ENCODE assay signal across 8 cellular contexts in genomic region chr20:3470627-3471396, GRCh38. TPM values are rescaled to one million over a fixed set of nuclear protein-coding genes. Genes with fewer than 3 reads are reported as not detected.
DNase-seq lines count a peak whose midpoint lies in the region; ATAC-seq and TF ChIP-seq lines count a peak whose summit lies in the region.

Gene ATRN (plus strand): TSS chr20:3471018. CDS start chr20:3471108, 90 bp downstream.

- peak within 1 kb of the TSS; percentile 93 for H2BK5ac ChIP-seq in IMR-90 (ENCODE audit: low read depth, low read length, poor library complexity, severe bottlenecking)

- H4K91ac ChIP-seq in IMR-90 (ENCODE audit: insufficient read depth, low read depth, low read length) = peak within 1 kb of the TSS; percentile 88

- peak within 1 kb of the TSS; percentile 96 for H3K4me2 ChIP-seq in IMR-90 (ENCODE audit: low read depth, low read length)

- peak within 1 kb of the TSS; percentile 98 for H3K23ac ChIP-seq in IMR-90 (ENCODE audit: low read depth, low read length)

- H4K20me1 ChIP-seq in IMR-90 (ENCODE audit: insufficient read depth, low read length) = peaks cover 31% of the 10 kb centered on the region

- TF ChIP-seq EP300 in esophagus muscularis mucosa (IDR thresholded peaks at IDR 0.05) = no peak

- H4K8ac ChIP-seq in IMR-90 (ENCODE audit: low read depth in 2 of 2, low read length in 2 of 2) = peak within 1 kb of the TSS; percentile 95 to 99

- peak within 1 kb of the TSS; percentile 91 to 93 for H3K4me3 Mint-ChIP-seq in activated T-cell treated with anti-CD3 and anti-CD28 coated beads, Interleukin-2, amount 50 U/mL, for 72 hours

- dilution Hi-C loops in IMR-90 (cut with HindIII; ENCODE audit: low sequenced_read_pairs, unreplicated experiment) = no loop called here

- BruUV-seq in IMR-90 (replicated peaks; lab: Mats Ljungman, UMichigan) = no TSS peak

- 0 out of 2 replicates have a peak, but pooled peaks have one; percentile 4 for TF ChIP-seq RAD21 in IMR-90 (IDR thresholded peaks at IDR 0.05; ENCODE audit: low read length)

- no peaks in the 10 kb centered on the region for H3K27me3 Mint-ChIP-seq in activated T-cell treated with anti-CD3 and anti-CD28 coated beads, Interleukin-2, amount 50 U/mL, for 72 hours (ENCODE audit: low read depth)

- in situ Hi-C loops in IMR-90 (cut with MboI; ENCODE audit: low sequenced_read_pairs) = no loop called here

- TF ChIP-seq POLR2A in IMR-90 (IDR thresholded peaks at IDR 0.05; ENCODE audit: low read depth, low read length) (peak; percentile 89), esophagus muscularis mucosa (IDR thresholded peaks at IDR 0.05; ENCODE audit: low read depth) (peak; percentile 15)

- H2AK5ac ChIP-seq in IMR-90 (ENCODE audit: low read depth, low read length) = peak within 1 kb of the TSS; percentile 64; the same call in 1 of the 2 replicates

- peak; percentile 78 for ATAC-seq in GM21526 (IDR thresholded peaks at IDR 0.05; ENCODE audit: low FRiP score, unreplicated experiment)
- peak; percentile 96 for ATAC-seq in IMR-90 (ENCODE audit: low read depth)
- ATAC-seq in activated T-cell treated with anti-CD3 and anti-CD28 coated beads, Interleukin-2, amount 50 U/mL, for 72 hours (replicated peaks in 1 of 2) = peak; percentile 94 to 95

- H3K4me3 ChIP-seq in IMR-90 (ENCODE audit: insufficient read depth, low read depth, low read length) (peak within 1 kb of the TSS; percentile 90), esophagus muscularis mucosa (peak within 1 kb of the TSS; percentile 87 to 98 (median 97))

- H3K14ac ChIP-seq in IMR-90 (replicated peaks; ENCODE audit: low read depth, low read length) = peak within 1 kb of the TSS; percentile 85

- no peak within 1 kb of the TSS for H2BK15ac ChIP-seq in IMR-90 (ENCODE audit: low read depth, low read length)

- peaks cover 2% of the 10 kb centered on the region in 2 donors for H3K36me3 Mint-ChIP-seq in activated T-cell treated with anti-CD3 and anti-CD28 coated beads, Interleukin-2, amount 50 U/mL, for 72 hours (ENCODE audit: insufficient read depth in 2 of 2)

- H3K4ac ChIP-seq in IMR-90 (ENCODE audit: low read depth, low read length) = peak within 1 kb of the TSS; percentile 95

- TF ChIP-seq CTCF in IMR-90 (conservative IDR thresholded peaks at IDR 0.05; ENCODE audit: low read depth, low read length) (no peak), esophagus muscularis mucosa (IDR thresholded peaks at IDR 0.05) (no peak)

- peaks cover 17 to 41% of the 10 kb centered on the region in 2 experiments for H3K79me1 ChIP-seq in IMR-90 (ENCODE audit: low read depth in 1 of 2, low read length in 2 of 2)

- peak; percentile 51 for DNase-seq in DMS153 (lab: John Stamatoyannopoulos, UW)
- peak; percentile 89 for DNase-seq in IMR-90
- peak; percentile 96 to 99 for DNase-seq in activated T-cell treated with anti-CD3 and anti-CD28 coated beads, Interleukin-2, amount 50 U/mL, for 72 hours
- DNase-seq in esophagus muscularis mucosa (ENCODE audit: extremely low spot score) = peak; percentile 95
- DNase-seq in myocyte (ENCODE audit: low read depth) = peak; percentile 92
- DNase-seq in stimulated activated CD8-positive, alpha-beta memory T cell treated with anti-CD3 and anti-CD28 coated beads, Interleukin-7, amount 100 ng/mL, for 24 hours (ENCODE audit: low read depth) = peak; percentile 90

- POLR2A ChIA-PET in IMR-90 (lab: Charles Lee; ENCODE audit: unreplicated experiment) = interaction anchor here (0.6 to 0.7 kb wide), 4 partner anchors 11 to 49 kb away, joined by 3 to 4 read pairs (median 3); no protein-coding TSS in a partner anchor

- peak within 1 kb of the TSS; percentile 97 for H2AFZ ChIP-seq in IMR-90 (replicated peaks; ENCODE audit: low read length, poor library complexity)

- peak within 1 kb of the TSS; percentile 63 for H2BK120ac ChIP-seq in IMR-90 (ENCODE audit: low read depth, low read length)

- CTCF ChIA-PET in IMR-90 (lab: Yijun Ruan, JAX) = interaction anchor here (1.9 kb wide), 1 partner anchor 16 kb away, joined by 6 read pairs; no protein-coding TSS in a partner anchor

- H3K9ac ChIP-seq in IMR-90 (ENCODE audit: low read depth, low read length) = peak within 1 kb of the TSS; percentile 99

- H3K27ac ChIP-seq in IMR-90 (ENCODE audit: insufficient read depth, low read length) (peak within 1 kb of the TSS; percentile 98), esophagus muscularis mucosa (replicated peaks in 1 of 4) (peak within 1 kb of the TSS; percentile 83 to 86 (median 84))

- peak within 1 kb of the TSS; percentile 81 for H3K27ac Mint-ChIP-seq in activated T-cell treated with anti-CD3 and anti-CD28 coated beads, Interleukin-2, amount 50 U/mL, for 72 hours

- H3K9me3 ChIP-seq in IMR-90 (ENCODE audit: control insufficient read depth, insufficient read depth, low read length) (no peaks in the 10 kb centered on the region), esophagus muscularis mucosa (no peaks in the 10 kb centered on the region)

- H2BK20ac ChIP-seq in IMR-90 (ENCODE audit: low read depth, low read length) = no peak within 1 kb of the TSS

- no peaks in the 10 kb centered on the region for H3K36me3 ChIP-seq in IMR-90 (ENCODE audit: control insufficient read depth, insufficient read depth, low read length)
- no peaks in the 10 kb centered on the region for H3K36me3 ChIP-seq in esophagus muscularis mucosa

- peak within 1 kb of the TSS; percentile 89 for H3K56ac ChIP-seq in IMR-90 (ENCODE audit: extremely low read depth, insufficient read depth, low read length)

- H3K18ac ChIP-seq in IMR-90 (ENCODE audit: low read depth, low read length) = peak within 1 kb of the TSS; percentile 84

- peak within 1 kb of the TSS; percentile 89 for H4K5ac ChIP-seq in IMR-90 (ENCODE audit: low read depth, low read length)

- WGBS in IMR-90 (ENCODE audit: extremely low coverage in 2 of 2, insufficient read length in 1 of 2), 2 experiments = 0% methylated on average over 23 of the region's 95 CpGs; no CpG with 5 or more reads in 1 of the 2 experiments
- WGBS in esophagus muscularis mucosa = 0% methylated on average over 8 of the region's 95 CpGs

- H2AK9ac ChIP-seq in IMR-90 (replicated peaks; ENCODE audit: low read depth, low read length, poor library complexity) = peak within 1 kb of the TSS; percentile 93

- peaks cover 10% of the 10 kb centered on the region for H3K9me1 ChIP-seq in IMR-90 (ENCODE audit: insufficient read depth, low read length)

- no peaks in the 10 kb centered on the region for H3K9me3 Mint-ChIP-seq in activated T-cell treated with anti-CD3 and anti-CD28 coated beads, Interleukin-2, amount 50 U/mL, for 72 hours

- H3K4me1 Mint-ChIP-seq in activated T-cell treated with anti-CD3 and anti-CD28 coated beads, Interleukin-2, amount 50 U/mL, for 72 hours (ENCODE audit: low read depth) = peaks cover 36% of the 10 kb centered on the region

- intact Hi-C loops in IMR-90 (cut with micrococcal nuclease) (loop anchor here (1.0 to 10.0 kb wide), 2 partner anchors 63 to 256 kb away; no protein-coding TSS in a partner anchor), esophagus muscularis mucosa (cut with DNase I) (loop anchor here (5.0 kb wide), 1 partner anchor 64 kb away; the partner anchor contains the start of gene DNAAF9)

- H3K4me1 ChIP-seq in IMR-90 (ENCODE audit: control insufficient read depth, insufficient read depth, low read length) (peaks cover 5% of the 10 kb centered on the region), esophagus muscularis mucosa (peaks cover 24 to 38% (median 32%) of the 10 kb centered on the region in 4 donors)

- H3K27me3 ChIP-seq in IMR-90 (ENCODE audit: control insufficient read depth, insufficient read depth, low read length) (peaks cover 7% of the 10 kb centered on the region; the same call in 1 of the 2 replicates), esophagus muscularis mucosa (no peaks in the 10 kb centered on the region)

TF ChIP-seq in IMR-90, 13 proteins besides CTCF, POLR2A, EP300 and RAD21:
- TF ChIP-seq BHLHE40 (IDR thresholded peaks at IDR 0.05; ENCODE audit: low read depth, low read length) (peak; percentile 81), FOS (IDR thresholded peaks at IDR 0.05; ENCODE audit: low read depth, low read length) (no peak), MAZ (IDR thresholded peaks at IDR 0.05; ENCODE audit: borderline replicate concordance, low read depth, low read length) (peak; percentile 95), SMC3 (IDR thresholded peaks at IDR 0.05; ENCODE audit: low read depth, low read length) (no peak), CHD1 (IDR thresholded peaks at IDR 0.05; ENCODE audit: low read depth, low read length) (no peak), MXI1 (IDR thresholded peaks at IDR 0.05; ENCODE audit: borderline replicate concordance, low read depth, low read length) (peak; percentile 77), MAFK (IDR thresholded peaks at IDR 0.05; ENCODE audit: low read depth, low read length) (no peak), CEBPB (IDR thresholded peaks at IDR 0.05; ENCODE audit: low read depth, low read length) (no peak)

RNA-seq across cellular contexts. Expression of gene ATRN, which starts in this region (rescaled TPM):
- total RNA-seq in IMR-90 (2012; rRNA removed) (42.5 and 46.2 TPM in 2 replicates), esophagus muscularis mucosa (10 to 100 TPM; 14.1 to 19.1 (median 18.0) TPM), myocyte (30.1 and 33.5 TPM in 2 replicates)
- polyA plus RNA-seq in IMR-90 (2012; rRNA removed) = 27.8 and 32.3 TPM in 2 replicates
- 13.4 and 16.6 TPM in 2 replicates for polyA plus RNA-seq in IMR-90 (2012; cell fraction: cytosol; rRNA removed)
- polyA plus RNA-seq in IMR-90 (2012; cell fraction: nucleus; rRNA removed; ENCODE audit: low replicate concordance) = 9.3 and 25.4 TPM in 2 replicates
- 15.2 TPM for polyA plus RNA-seq in PFSK-1 (2012; ENCODE audit: insufficient read length, low read depth)
- 10 to 100 TPM in 1 of 2 donors, 1 to 10 TPM in 1; 9.6 to 11.6 TPM for total RNA-seq in activated T-cell treated with anti-CD3 and anti-CD28 coated beads, Interleukin-2, amount 50 U/mL, for 72 hours
- 27.9 TPM for polyA plus RNA-seq in myocyte (2012)

Comparison
In these comparisons a context has a peak if more than half of its experiments do, and no peak if none do; other contexts are left out.
1. Peak in every context shown above with its lines: DNase-seq, ATAC-seq, H3K4me3 ChIP-seq and H3K27ac ChIP-seq.